ENCODE assay signal across 8 cellular contexts in genomic region chr12:50167026-50167742, GRCh38.
DNase-seq lines count a peak whose midpoint lies in the region; ATAC-seq lines count a peak whose summit lies in the region.

Gene CERS5, minus strand, starts transcription at chr12:50167369. Its CDS starts 72 bp downstream, at chr12:50167297.

- DNase-seq in AG08396 (ENCODE audit: low spot score) (peak; percentile 98), NCI-H345 treated with DMSO at 0.1 percent for 48 hours (lab: John Stamatoyannopoulos, UW; ENCODE audit: unreplicated experiment) (peak; percentile 45), inferior parietal cortex (ENCODE audit: extremely low spot score) (peak; percentile 94)
- DNase-seq in activated CD4-positive, CD25-positive, alpha-beta regulatory T cell (lab: John Stamatoyannopoulos, UW), result peak; percentile 91 to 94 (median 92)
- peak; percentile 97 for DNase-seq in central memory CD4-positive, alpha-beta T cell
- peak; percentile 95 to 98 for DNase-seq in stimulated activated CD4-positive, alpha-beta T cell treated with anti-CD3 and anti-CD28 coated beads, Interleukin-12 subunit alpha, Interleukin-12 subunit beta, amount 100 ng/mL, for 24 hours (ENCODE audit: low read depth in 2 of 2)

- ATAC-seq in GM19023 (IDR thresholded peaks at IDR 0.05; ENCODE audit: unreplicated experiment), result peak; percentile 96
- peak; percentile 99 for ATAC-seq in HG03280 (IDR thresholded peaks at IDR 0.05; ENCODE audit: unreplicated experiment)

Comparison
In these comparisons a context has a peak if more than half of its experiments do, and no peak if none do; other contexts are left out.
1. Peak in every context shown above with its lines: DNase-seq and ATAC-seq.
2. DNase-seq: peak in every context shown above with its lines; median percentile 98 in AG08396; 97 in central memory CD4-positive, alpha-beta T cell; 96 in stimulated activated CD4-positive, alpha-beta T cell treated with anti-CD3 and anti-CD28 coated beads, Interleukin-12 subunit alpha, Interleukin-12 subunit beta, amount 100 ng/mL, for 24 hours; 94 in inferior parietal cortex; 92 in activated CD4-positive, CD25-positive, alpha-beta regulatory T cell; 45 in NCI-H345 treated with DMSO at 0.1 percent for 48 hours.